Comparison of ENCODE assay signal across 1 cellular context in genomic region chr1:202146279-202146678, GRCh38.
TF ChIP-seq lines count a peak whose summit lies in the region.

No MANE protein-coding gene starts in this region.

TF ChIP-seq in WTC11, 78 proteins besides CTCF, POLR2A, EP300 and RAD21 (continued from another document):
- TF ChIP-seq, protein P1, sequence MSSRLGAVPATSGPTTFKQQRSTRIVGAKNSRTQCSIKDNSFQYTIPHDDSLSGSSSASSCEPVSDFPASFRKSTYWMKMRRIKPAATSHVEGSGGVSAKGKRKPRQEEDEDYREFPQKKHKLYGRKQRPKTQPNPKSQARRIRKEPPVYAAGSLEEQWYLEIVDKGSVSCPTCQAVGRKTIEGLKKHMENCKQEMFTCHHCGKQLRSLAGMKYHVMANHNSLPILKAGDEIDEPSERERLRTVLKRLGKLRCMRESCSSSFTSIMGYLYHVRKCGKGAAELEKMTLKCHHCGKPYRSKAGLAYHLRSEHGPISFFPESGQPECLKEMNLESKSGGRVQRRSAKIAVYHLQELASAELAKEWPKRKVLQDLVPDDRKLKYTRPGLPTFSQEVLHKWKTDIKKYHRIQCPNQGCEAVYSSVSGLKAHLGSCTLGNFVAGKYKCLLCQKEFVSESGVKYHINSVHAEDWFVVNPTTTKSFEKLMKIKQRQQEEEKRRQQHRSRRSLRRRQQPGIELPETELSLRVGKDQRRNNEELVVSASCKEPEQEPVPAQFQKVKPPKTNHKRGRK (CRISPR knock-in tag; IDR thresholded peaks at IDR 0.05; ENCODE audit: borderline replicate concordance): no peak
- TF ChIP-seq JAZF1 (CRISPR knock-in tag; IDR thresholded peaks at IDR 0.05): no peak
TF ChIP-seq in WTC11: peak in this region for 0.
